In the genomic region with DNA sequence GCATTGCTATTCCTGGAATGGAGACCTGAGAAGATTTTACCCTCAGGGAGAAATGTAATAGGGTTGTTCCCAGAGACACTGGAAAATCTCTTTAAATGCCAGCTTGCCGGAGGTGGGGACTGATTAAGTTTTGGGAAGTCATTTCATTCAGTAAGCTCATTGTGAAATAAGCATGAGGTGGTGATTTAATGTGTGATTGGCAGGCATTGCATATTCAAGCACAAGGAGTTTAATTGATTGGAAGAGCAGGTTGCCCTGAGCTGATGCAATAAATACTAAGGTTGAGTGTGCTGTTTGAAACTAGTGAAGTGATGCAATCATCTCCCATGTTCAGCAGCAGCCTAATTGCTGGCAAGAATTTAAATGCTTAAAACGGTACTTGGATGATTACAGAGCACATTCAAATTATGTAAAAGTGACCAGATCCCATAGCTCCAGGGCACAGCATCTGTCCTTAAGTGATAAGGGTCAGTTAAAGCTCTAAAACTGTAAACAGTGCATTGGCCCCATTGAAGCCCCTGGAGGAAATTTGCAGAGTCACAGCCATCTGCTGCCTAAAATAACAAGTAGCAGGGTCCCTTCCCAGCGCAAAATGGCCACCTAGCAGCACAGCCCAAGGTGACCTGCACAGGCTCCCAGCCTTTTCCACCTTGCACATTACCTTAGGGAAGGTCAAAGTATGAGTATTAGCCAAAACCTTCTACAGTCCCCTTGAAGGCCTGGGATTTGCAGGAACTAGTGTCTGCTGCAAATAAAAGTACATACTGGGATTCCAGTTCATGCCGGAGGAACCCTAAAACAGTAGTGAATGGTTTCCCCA, we compare ENCODE assay signal across 8 cellular contexts.
DNase-seq lines count a peak whose midpoint lies in the region; ATAC-seq, FAIRE-seq and TF ChIP-seq lines count a peak whose summit lies in the region.

No MANE protein-coding gene starts in this region.

- POLR2A ChIA-PET in activated CD4-positive, alpha-beta memory T cell treated with anti-CD3 and anti-CD28 coated beads for 36 hours (lab: Charles Lee): no interaction called here
- POLR2A ChIA-PET in activated CD4-positive, alpha-beta memory T cell treated with anti-CD3 and anti-CD28 coated beads, Interleukin-2, amount 10 ng/mL, durations not matched to agents 7 days and 5 days (lab: Charles Lee): no interaction called here

- no peak for DNase-seq in activated CD4-positive, alpha-beta memory T cell treated with anti-CD3 and anti-CD28 coated beads for 36 hours
- DNase-seq in activated CD4-positive, alpha-beta memory T cell treated with anti-CD3 and anti-CD28 coated beads, Interleukin-2, amount 10 ng/mL, durations not matched to agents 7 days and 5 days: no peak
- DNase-seq in NCI-H524 (lab: John Stamatoyannopoulos, UW) (peak; percentile 83 to 89), bronchial epithelial cell (ENCODE audit: low read depth) (peak; percentile 92), non-pigmented ciliary epithelial cell (ENCODE audit: low read depth) (peak; percentile 36)
- no peak for DNase-seq in activated T-helper 2 cell treated with anti-CD3 and anti-CD28 coated beads, Interferon-gamma antibody, Interleukin-2, Interleukin-4, amounts not matched to agents 10 μg/mL and 5 μg/mL and 100 μg/mL, durations not matched to agents 14 hours and 24 hours and 36 hours (ENCODE audit: low spot score)
- DNase-seq in stimulated activated CD4-positive, alpha-beta T cell treated with anti-CD3 and anti-CD28 coated beads, Interleukin-4, amount 100 ng/mL, for 1 hour: no peak

- FAIRE-seq in bronchial epithelial cell (lab: Jason Lieb, UNC): no peak

- no peaks in the 10 kb centered on the region for H3K27me3 ChIP-seq in bronchial epithelial cell (ENCODE audit: control insufficient read depth, insufficient read depth, low read length)

- H3K27ac Mint-ChIP-seq in activated CD4-positive, alpha-beta memory T cell treated with anti-CD3 and anti-CD28 coated beads for 36 hours: peak overlapping the region; percentile 79
- no peak overlapping the region for H3K27ac Mint-ChIP-seq in activated CD4-positive, alpha-beta memory T cell treated with anti-CD3 and anti-CD28 coated beads, Interleukin-2, amount 10 ng/mL, durations not matched to agents 7 days and 5 days
- no peak overlapping the region for H3K27ac Mint-ChIP-seq in activated T-helper 2 cell treated with anti-CD3 and anti-CD28 coated beads, Interferon-gamma antibody, Interleukin-2, Interleukin-4, amounts not matched to agents 10 μg/mL and 5 μg/mL and 100 μg/mL, durations not matched to agents 14 hours and 24 hours and 36 hours

- TF ChIP-seq CTCF in bronchial epithelial cell (IDR thresholded peaks at IDR 0.05; ENCODE audit: insufficient read depth, low read length, severe bottlenecking): no peak

- peaks cover 2% of the 10 kb centered on the region for H3K36me3 Mint-ChIP-seq in activated CD4-positive, alpha-beta memory T cell treated with anti-CD3 and anti-CD28 coated beads for 36 hours
- peaks cover 2% of the 10 kb centered on the region for H3K36me3 Mint-ChIP-seq in activated CD4-positive, alpha-beta memory T cell treated with anti-CD3 and anti-CD28 coated beads, Interleukin-2, amount 10 ng/mL, durations not matched to agents 7 days and 5 days (ENCODE audit: low read depth)
- H3K36me3 Mint-ChIP-seq in activated T-helper 2 cell treated with anti-CD3 and anti-CD28 coated beads, Interferon-gamma antibody, Interleukin-2, Interleukin-4, amounts not matched to agents 10 μg/mL and 5 μg/mL and 100 μg/mL, durations not matched to agents 14 hours and 24 hours and 36 hours (ENCODE audit: low read depth): no peaks in the 10 kb centered on the region

- ATAC-seq in HG02759 (IDR thresholded peaks at IDR 0.05; ENCODE audit: unreplicated experiment): no peak

- peaks cover 14% of the 10 kb centered on the region for H3K4me1 Mint-ChIP-seq in activated CD4-positive, alpha-beta memory T cell treated with anti-CD3 and anti-CD28 coated beads for 36 hours (ENCODE audit: low read depth)
- peaks cover 6% of the 10 kb centered on the region for H3K4me1 Mint-ChIP-seq in activated CD4-positive, alpha-beta memory T cell treated with anti-CD3 and anti-CD28 coated beads, Interleukin-2, amount 10 ng/mL, durations not matched to agents 7 days and 5 days
- peaks cover 11% of the 10 kb centered on the region for H3K4me1 Mint-ChIP-seq in activated T-helper 2 cell treated with anti-CD3 and anti-CD28 coated beads, Interferon-gamma antibody, Interleukin-2, Interleukin-4, amounts not matched to agents 10 μg/mL and 5 μg/mL and 100 μg/mL, durations not matched to agents 14 hours and 24 hours and 36 hours (ENCODE audit: low read depth)

- H3K9me3 Mint-ChIP-seq in activated CD4-positive, alpha-beta memory T cell treated with anti-CD3 and anti-CD28 coated beads for 36 hours: no peaks in the 10 kb centered on the region
- no peaks in the 10 kb centered on the region for H3K9me3 Mint-ChIP-seq in activated CD4-positive, alpha-beta memory T cell treated with anti-CD3 and anti-CD28 coated beads, Interleukin-2, amount 10 ng/mL, durations not matched to agents 7 days and 5 days
- peaks cover 4% of the 10 kb centered on the region for H3K9me3 Mint-ChIP-seq in activated T-helper 2 cell treated with anti-CD3 and anti-CD28 coated beads, Interferon-gamma antibody, Interleukin-2, Interleukin-4, amounts not matched to agents 10 μg/mL and 5 μg/mL and 100 μg/mL, durations not matched to agents 14 hours and 24 hours and 36 hours

- H3K4me3 ChIP-seq in bronchial epithelial cell (ENCODE audit: low read depth, low read length): no peak overlapping the region

- H3K36me3 ChIP-seq in bronchial epithelial cell (ENCODE audit: control insufficient read depth, insufficient read depth, low read length): no peaks in the 10 kb centered on the region

- intact Hi-C loops in activated CD4-positive, alpha-beta memory T cell treated with anti-CD3 and anti-CD28 coated beads for 36 hours (cut with micrococcal nuclease): loop anchor here (2.0 to 10.0 kb wide), 3 partner anchors 30 to 296 kb away; a partner anchor contains a TSS
- intact Hi-C loops in activated T-helper 2 cell treated with anti-CD3 and anti-CD28 coated beads, Interferon-gamma antibody, Interleukin-2, Interleukin-4, amounts not matched to agents 10 μg/mL and 5 μg/mL and 100 μg/mL, durations not matched to agents 14 hours and 24 hours and 36 hours (cut with micrococcal nuclease): no loop called here

- peaks cover 11% of the 10 kb centered on the region for H3K27me3 Mint-ChIP-seq in activated CD4-positive, alpha-beta memory T cell treated with anti-CD3 and anti-CD28 coated beads for 36 hours
- H3K27me3 Mint-ChIP-seq in activated CD4-positive, alpha-beta memory T cell treated with anti-CD3 and anti-CD28 coated beads, Interleukin-2, amount 10 ng/mL, durations not matched to agents 7 days and 5 days: no peaks in the 10 kb centered on the region
- no peaks in the 10 kb centered on the region for H3K27me3 Mint-ChIP-seq in activated T-helper 2 cell treated with anti-CD3 and anti-CD28 coated beads, Interferon-gamma antibody, Interleukin-2, Interleukin-4, amounts not matched to agents 10 μg/mL and 5 μg/mL and 100 μg/mL, durations not matched to agents 14 hours and 24 hours and 36 hours (ENCODE audit: low read depth)

- H3K4me3 Mint-ChIP-seq in activated CD4-positive, alpha-beta memory T cell treated with anti-CD3 and anti-CD28 coated beads for 36 hours: no peak overlapping the region
- no peak overlapping the region for H3K4me3 Mint-ChIP-seq in activated CD4-positive, alpha-beta memory T cell treated with anti-CD3 and anti-CD28 coated beads, Interleukin-2, amount 10 ng/mL, durations not matched to agents 7 days and 5 days
- H3K4me3 Mint-ChIP-seq in activated T-helper 2 cell treated with anti-CD3 and anti-CD28 coated beads, Interferon-gamma antibody, Interleukin-2, Interleukin-4, amounts not matched to agents 10 μg/mL and 5 μg/mL and 100 μg/mL, durations not matched to agents 14 hours and 24 hours and 36 hours (ENCODE audit: low read depth): no peak overlapping the region

- CTCF ChIA-PET in activated CD4-positive, alpha-beta memory T cell treated with anti-CD3 and anti-CD28 coated beads for 36 hours (lab: Charles Lee): interaction anchor here (0.6 to 0.8 kb wide), 2 partner anchors 160 to 224 kb away, joined by 3 to 4 read pairs; no protein-coding TSS in a partner anchor
- CTCF ChIA-PET in activated CD4-positive, alpha-beta memory T cell treated with anti-CD3 and anti-CD28 coated beads, Interleukin-2, amount 10 ng/mL, durations not matched to agents 7 days and 5 days (lab: Charles Lee): no interaction called here

Comparison
In these comparisons a context has a peak if more than half of its experiments do, and no peak if none do; other contexts are left out.
1. DNase-seq: peak in NCI-H524 (2 of 2), bronchial epithelial cell (single experiment) and non-pigmented ciliary epithelial cell (single experiment); none in activated CD4-positive, alpha-beta memory T cell treated with anti-CD3 and anti-CD28 coated beads for 36 hours (single experiment), activated CD4-positive, alpha-beta memory T cell treated with anti-CD3 and anti-CD28 coated beads, Interleukin-2, amount 10 ng/mL, durations not matched to agents 7 days and 5 days (single experiment), activated T-helper 2 cell treated with anti-CD3 and anti-CD28 coated beads, Interferon-gamma antibody, Interleukin-2, Interleukin-4, amounts not matched to agents 10 μg/mL and 5 μg/mL and 100 μg/mL, durations not matched to agents 14 hours and 24 hours and 36 hours (single experiment) and stimulated activated CD4-positive, alpha-beta T cell treated with anti-CD3 and anti-CD28 coated beads, Interleukin-4, amount 100 ng/mL, for 1 hour (single experiment).